In the genomic region with DNA sequence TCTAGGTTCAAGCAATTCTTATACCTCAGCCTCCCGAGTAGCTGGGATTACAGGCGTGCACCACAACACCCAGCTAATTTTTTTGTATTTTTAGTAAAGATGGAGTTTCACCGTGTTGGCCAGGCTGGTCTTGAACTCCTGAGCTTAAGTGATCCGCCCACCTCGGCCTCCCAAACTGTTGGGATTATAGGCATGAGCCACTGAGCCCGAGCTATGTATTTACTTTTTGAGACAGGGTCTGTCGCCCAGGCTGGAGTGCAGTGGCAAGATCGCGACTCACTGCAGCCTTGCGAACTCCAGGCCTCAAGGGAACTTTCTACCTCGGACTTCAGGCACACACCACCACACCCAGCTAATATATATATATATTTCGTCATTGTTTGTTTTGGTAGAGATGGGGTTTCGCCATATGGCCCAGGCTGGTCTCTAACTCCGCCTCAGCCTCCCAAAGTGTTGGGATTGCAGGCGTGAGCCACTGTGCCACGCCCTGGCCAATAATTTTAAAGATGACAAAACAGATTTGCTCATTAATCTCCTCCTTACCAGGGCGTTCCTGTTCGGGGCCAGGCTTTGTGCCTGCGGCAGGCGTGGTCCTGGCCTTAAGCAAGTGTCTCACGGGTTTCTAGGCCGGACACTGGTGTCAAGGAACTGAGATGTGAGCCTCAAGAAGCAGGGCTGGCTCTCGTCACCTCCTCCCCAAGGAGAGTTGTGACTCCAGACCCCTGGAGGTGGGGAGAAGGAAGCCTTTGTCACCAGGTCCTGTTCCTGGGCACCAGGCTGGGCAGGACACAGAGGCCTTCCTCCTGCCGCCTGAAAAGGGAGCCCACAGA, we compare ENCODE assay signal across 13 cellular contexts. TPM values are rescaled to one million over a fixed set of nuclear protein-coding genes. Genes with fewer than 3 reads are reported as not detected.
DNase-seq lines count a peak whose midpoint lies in the region; FAIRE-seq and TF ChIP-seq lines count a peak whose summit lies in the region.
"Had no signal": no experiment of that assay in that cellular context is flagged by ENCODE, and none has a peak within 500 bp of the region (broad histone marks: within the 10 kb centered on the region; RNA-seq: fewer than 3 reads in every experiment).

No MANE protein-coding gene starts in this region.

- H3K27me3 Mint-ChIP-seq in activated naive CD8-positive, alpha-beta T cell treated with anti-CD3 and anti-CD28 coated beads for 36 hours = peaks cover 13% of the 10 kb centered on the region

- peak; percentile 85 for DNase-seq in H4 (ENCODE audit: low spot score)
- DNase-seq in NCI-H69 (lab: John Stamatoyannopoulos, UW) = peak; percentile 96
- DNase-seq in epithelial cell of prostate (ENCODE audit: low read depth, low spot score) = peak; percentile 75
- peak; percentile 88 for DNase-seq in small intestine
- DNase-seq in GM10266 (ENCODE audit: extremely low spot score) = no peak
- DNase-seq in activated naive CD8-positive, alpha-beta T cell treated with anti-CD3 and anti-CD28 coated beads for 36 hours = no peak
- DNase-seq in HuH-7.5 (ENCODE audit: low spot score) = no peak
- DNase-seq: activated CD4-positive, alpha-beta T cell treated with anti-CD3 and anti-CD28 coated beads, Interleukin-2, amount 50 U/mL, for 1 hour; cortex of kidney had no signal

- H3K27ac Mint-ChIP-seq in activated naive CD8-positive, alpha-beta T cell treated with anti-CD3 and anti-CD28 coated beads for 36 hours = no peak overlapping the region
- H3K27ac Mint-ChIP-seq: activated naive CD4-positive, alpha-beta T cell treated with anti-CD3 and anti-CD28 coated beads, Interleukin-2, amount 50 U/mL, for 24 hours had no signal

- peaks cover 0 to 2% of the 10 kb centered on the region in 2 donors for H3K4me1 ChIP-seq in small intestine (ENCODE audit: control insufficient read depth in 2 of 2, insufficient read depth in 1 of 2, low read depth in 1 of 2, low read length in 1 of 2)

- no peak for FAIRE-seq in small intestine (lab: Jason Lieb, UNC)

- 39 to 66% (median 49%) methylated on average over 24 of the region's 24 CpGs for WGBS in small intestine, 3 donors

- no peak overlapping the region for H3K4me3 ChIP-seq in small intestine (ENCODE audit: low read depth in 1 of 2, low read length in 2 of 2)
- H3K4me3 ChIP-seq: SK-N-MC had no signal

- no peaks in the 10 kb centered on the region for H3K9me3 Mint-ChIP-seq in activated naive CD8-positive, alpha-beta T cell treated with anti-CD3 and anti-CD28 coated beads for 36 hours
- H3K9me3 Mint-ChIP-seq: activated naive CD4-positive, alpha-beta T cell treated with anti-CD3 and anti-CD28 coated beads, Interleukin-2, amount 50 U/mL, for 24 hours had no signal

- H3K36me3 ChIP-seq in small intestine (ENCODE audit: control insufficient read depth in 2 of 2, insufficient read depth in 2 of 2, low read length in 2 of 2) = no peaks in the 10 kb centered on the region

- H3K27me3 ChIP-seq in small intestine (ENCODE audit: control insufficient read depth in 2 of 2, insufficient read depth in 2 of 2, low read length in 2 of 2) = peaks cover 0 to 10% of the 10 kb centered on the region in 2 donors

- H3K27ac ChIP-seq in epithelial cell of prostate (peak overlapping the region; percentile 79), small intestine (ENCODE audit: low read depth in 1 of 2, low read length in 1 of 2) (peak overlapping the region in 1 of 2 donors; percentile 71)
- H3K27ac ChIP-seq: SK-N-MC had no signal

- TF ChIP-seq CTCF in GM10266 (IDR thresholded peaks at IDR 0.05; ENCODE audit: control insufficient read depth, insufficient read depth, low read depth, missing control alignments) = no peak

- H3K36me3 Mint-ChIP-seq in activated naive CD8-positive, alpha-beta T cell treated with anti-CD3 and anti-CD28 coated beads for 36 hours = peaks cover 2% of the 10 kb centered on the region
- H3K36me3 Mint-ChIP-seq: activated naive CD4-positive, alpha-beta T cell treated with anti-CD3 and anti-CD28 coated beads, Interleukin-2, amount 50 U/mL, for 24 hours had no signal

- H3K4me1 Mint-ChIP-seq in activated naive CD8-positive, alpha-beta T cell treated with anti-CD3 and anti-CD28 coated beads for 36 hours = peaks cover under 1% of the 10 kb centered on the region

- no peaks in the 10 kb centered on the region for H3K9me3 ChIP-seq in small intestine (ENCODE audit: control insufficient read depth, low read depth)

- H3K4me3 Mint-ChIP-seq in activated naive CD8-positive, alpha-beta T cell treated with anti-CD3 and anti-CD28 coated beads for 36 hours = no peak overlapping the region
- H3K4me3 Mint-ChIP-seq: activated naive CD4-positive, alpha-beta T cell treated with anti-CD3 and anti-CD28 coated beads, Interleukin-2, amount 50 U/mL, for 24 hours had no signal

RNA-seq across cellular contexts. Expression of gene NPW, which starts 4.3 kb away (rescaled TPM):
- 2.7 TPM in 1 of 2 replicates, not detected in the other for total RNA-seq in H4 (2014; rRNA removed; shearing (Covaris generic))
- polyA plus RNA-seq in small intestine = under 1 TPM in 2 of 3 donors, not detected in 1; 0.48 to 0.81 TPM
- total RNA-seq in activated naive CD8-positive, alpha-beta T cell treated with anti-CD3 and anti-CD28 coated beads for 36 hours = 10 to 100 TPM; 29.1 to 34.2 TPM
- total RNA-seq: mononuclear cell, ureter had no signal

RNA-seq across cellular contexts. Expression of gene ZNF598, which starts 5.7 kb away (rescaled TPM):
- total RNA-seq in H4 (2014; rRNA removed; shearing (Covaris generic)) = 5.5 and 10.4 TPM in 2 replicates
- polyA plus RNA-seq in small intestine = 10 to 100 TPM; 27.6 to 51.9 (median 31.8) TPM
- 10 to 100 TPM; 98.3 to 99.8 TPM for total RNA-seq in activated naive CD8-positive, alpha-beta T cell treated with anti-CD3 and anti-CD28 coated beads for 36 hours

RNA-seq across cellular contexts. Expression of gene NHERF2, which starts 11.4 kb away (rescaled TPM):
- total RNA-seq in H4 (2014; rRNA removed; shearing (Covaris generic)) = 33.1 and 33.7 TPM in 2 replicates
- polyA plus RNA-seq in small intestine = 10 to 100 TPM; 15.7 to 76.1 (median 54.3) TPM
- 1 to 10 TPM; 2.4 to 3.7 TPM for total RNA-seq in activated naive CD8-positive, alpha-beta T cell treated with anti-CD3 and anti-CD28 coated beads for 36 hours

RNA-seq across cellular contexts. Expression of gene SYNGR3, which starts 25.6 kb away (rescaled TPM):
- 3.4 and 7.7 TPM in 2 replicates for total RNA-seq in H4 (2014; rRNA removed; shearing (Covaris generic))
- 1 to 10 TPM in 2 of 3 donors, under 1 TPM in 1; 0.45 to 5.4 (median 1.1) TPM for polyA plus RNA-seq in small intestine
- total RNA-seq in activated naive CD8-positive, alpha-beta T cell treated with anti-CD3 and anti-CD28 coated beads for 36 hours = 1 to 10 TPM; 2.0 to 3.5 TPM

RNA-seq across cellular contexts. Expression of gene GFER, which starts 31.3 kb away (rescaled TPM):
- total RNA-seq in H4 (2014; rRNA removed; shearing (Covaris generic)) = 13.4 and 15.1 TPM in 2 replicates
- 100 to 1,000 TPM in 2 of 3 donors, 10 to 100 TPM in 1; 58.0 to 261 (median 131) TPM for polyA plus RNA-seq in small intestine
- 10 to 100 TPM; 27.3 to 29.5 TPM for total RNA-seq in activated naive CD8-positive, alpha-beta T cell treated with anti-CD3 and anti-CD28 coated beads for 36 hours

Comparison
In these comparisons a context has a peak if more than half of its experiments do, and no peak if none do; other contexts are left out.
1. DNase-seq: peak in H4 (single experiment), NCI-H69 (single experiment), epithelial cell of prostate (single experiment) and small intestine (single experiment); none in GM10266 (single experiment), activated naive CD8-positive, alpha-beta T cell treated with anti-CD3 and anti-CD28 coated beads for 36 hours (single experiment) and HuH-7.5 (single experiment).